Comparison of ENCODE assay signal across 18 cellular contexts in the genomic region with DNA sequence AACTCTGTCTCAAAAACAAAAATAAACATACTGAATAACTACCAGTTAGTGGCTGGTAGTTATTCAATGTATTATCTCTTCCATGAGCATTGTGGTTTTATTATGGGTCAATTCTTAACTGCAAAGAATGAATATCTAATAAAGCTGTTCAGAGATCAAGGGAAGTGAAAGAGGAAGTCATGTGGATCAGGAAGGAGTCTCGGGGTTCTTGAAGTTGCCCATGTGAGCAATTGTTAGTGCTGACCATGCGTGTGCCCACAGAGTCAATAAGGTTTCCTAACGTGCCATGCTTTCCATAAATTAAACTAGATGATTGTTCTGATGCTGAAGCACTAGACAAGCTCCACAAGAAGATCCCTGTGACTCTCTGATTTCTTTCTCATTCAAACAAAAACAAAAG.
DNase-seq lines count a peak whose midpoint lies in the region; ATAC-seq and TF ChIP-seq lines count a peak whose summit lies in the region.
"Had no signal": no experiment of that assay in that cellular context is flagged by ENCODE, and none has a peak within 500 bp of the region (broad histone marks: within the 10 kb centered on the region; RNA-seq: fewer than 3 reads in every experiment).

No MANE protein-coding gene starts in this region.

- H3K27ac ChIP-seq in right atrium auricular region, result no peak overlapping the region
- H3K27ac ChIP-seq in Panc1 (ENCODE audit: low read length), result peak overlapping the region; percentile 15; the same call in 1 of the 2 replicates
- H3K27ac ChIP-seq: psoas muscle, stomach, uterus had no signal

- DNase-seq in Right ventricle myocardium inferior (ENCODE audit: missing footprints), result no peak
- DNase-seq in right atrium auricular region (ENCODE audit: low spot score), result no peak
- no peak for DNase-seq in Panc1 (ENCODE audit: low read depth, low spot score)
- DNase-seq in kidney glomerular epithelial cell (lab: John Stamatoyannopoulos, UW), result peak; percentile 72
- DNase-seq in stimulated activated naive B cell treated with anti-CD40 and anti-IgM and Interleukin-4, amounts not matched to agents 10 μg/mL and 1 μg/mL and 100 μg/mL, for 72 hours, result peak; percentile 2
- DNase-seq in NCI-H128 (lab: John Stamatoyannopoulos, UW; ENCODE audit: unreplicated experiment), result no peak
- no peak for DNase-seq in inferior parietal cortex (ENCODE audit: extremely low spot score)
- no peak for DNase-seq in activated CD4-positive, alpha-beta T cell treated with anti-CD3 and anti-CD28 coated beads for 1 hour
- DNase-seq: activated effector memory CD4-positive, alpha-beta T cell treated with anti-CD3 and anti-CD28 coated beads, Interleukin-2, amount 50 U/mL, for 16 hours; endodermal cell; naive thymus-derived CD8-positive, alpha-beta T cell; NCI-H1436; NCI-H345; psoas muscle; stimulated activated CD4-positive, alpha-beta T cell treated with anti-CD3 and anti-CD28 coated beads, Interleukin-15, amount 100 ng/mL, for 24 hours; stomach; SW 1271; uterus had no signal

- no peaks in the 10 kb centered on the region for H3K27me3 ChIP-seq in right atrium auricular region
- H3K27me3 ChIP-seq in Panc1 (ENCODE audit: control insufficient read depth, insufficient read depth, low read length), result no peaks in the 10 kb centered on the region
- H3K27me3 ChIP-seq: stomach, uterus had no signal

- no peak for TF ChIP-seq CTCF in right atrium auricular region (IDR thresholded peaks at IDR 0.05)
- TF ChIP-seq CTCF in Panc1 (IDR thresholded peaks at IDR 0.05), result no peak

- H3K36me3 ChIP-seq in right atrium auricular region, result no peaks in the 10 kb centered on the region
- H3K36me3 ChIP-seq in Panc1 (ENCODE audit: control insufficient read depth, insufficient read depth, low read length), result no peaks in the 10 kb centered on the region
- H3K36me3 ChIP-seq: stomach, uterus had no signal

- H3K9me3 ChIP-seq in right atrium auricular region (no peaks in the 10 kb centered on the region), Panc1 (ENCODE audit: control insufficient read depth, insufficient read depth, low read depth, low read length) (no peaks in the 10 kb centered on the region)
- H3K9me3 ChIP-seq: psoas muscle, stomach, uterus had no signal

- no peak overlapping the region for H3K4me3 Mint-ChIP-seq in stimulated activated naive B cell treated with anti-CD40 and anti-IgM and Interleukin-4, amounts not matched to agents 10 μg/mL and 1 μg/mL and 100 μg/mL, for 72 hours
- H3K4me3 Mint-ChIP-seq: endodermal cell had no signal

- ATAC-seq in Right ventricle myocardium inferior (peak; percentile 50), Panc1 (no peak)
- ATAC-seq in stimulated activated naive B cell treated with anti-CD40 and anti-IgM and Interleukin-4, amounts not matched to agents 10 μg/mL and 1 μg/mL and 100 μg/mL, for 72 hours (replicated peaks), result peak; percentile 87 to 88
- ATAC-seq: naive thymus-derived CD8-positive, alpha-beta T cell; psoas muscle had no signal

- H3K9me3 Mint-ChIP-seq in stimulated activated naive B cell treated with anti-CD40 and anti-IgM and Interleukin-4, amounts not matched to agents 10 μg/mL and 1 μg/mL and 100 μg/mL, for 72 hours, result no peaks in the 10 kb centered on the region
- H3K9me3 Mint-ChIP-seq: endodermal cell; naive thymus-derived CD8-positive, alpha-beta T cell had no signal

- CTCF ChIA-PET in Panc1 (lab: Charles Lee), result no interaction called here

- BruUV-seq in Panc1 (replicated peaks; lab: Mats Ljungman, UMichigan), result no TSS peak

- POLR2A ChIA-PET in Panc1 (lab: Charles Lee), result interaction anchor here (0.7 kb wide), 1 partner anchor 66 kb away, joined by 13 read pairs; no protein-coding TSS in a partner anchor

- no peak overlapping the region for H3K4me3 ChIP-seq in right atrium auricular region
- no peak overlapping the region for H3K4me3 ChIP-seq in Panc1 (ENCODE audit: low read depth in 2 of 2, low read length in 2 of 2)
- H3K4me3 ChIP-seq: psoas muscle, stomach, uterus had no signal

- no peak overlapping the region for H3K27ac Mint-ChIP-seq in stimulated activated naive B cell treated with anti-CD40 and anti-IgM and Interleukin-4, amounts not matched to agents 10 μg/mL and 1 μg/mL and 100 μg/mL, for 72 hours
- H3K27ac Mint-ChIP-seq: endodermal cell; naive thymus-derived CD8-positive, alpha-beta T cell had no signal

- H3K4me1 ChIP-seq in right atrium auricular region, result no peaks in the 10 kb centered on the region
- H3K4me1 ChIP-seq in Panc1 (ENCODE audit: control insufficient read depth, insufficient read depth, low read length), result no peaks in the 10 kb centered on the region; the same call in none of the 2 replicates
- H3K4me1 ChIP-seq: psoas muscle, uterus had no signal

- in situ Hi-C loops in Panc1 (cut with HindIII; ENCODE audit: low pct_unique_long_range_greater_than_20kb, low sequenced_read_pairs), result no loop called here

- intact Hi-C loops in Right ventricle myocardium inferior (cut with DNase I) (no loop called here), Panc1 (cut with micrococcal nuclease; ENCODE audit: unreplicated experiment) (no loop called here)

- no peaks in the 10 kb centered on the region for H3K36me3 Mint-ChIP-seq in stimulated activated naive B cell treated with anti-CD40 and anti-IgM and Interleukin-4, amounts not matched to agents 10 μg/mL and 1 μg/mL and 100 μg/mL, for 72 hours
- H3K36me3 Mint-ChIP-seq: naive thymus-derived CD8-positive, alpha-beta T cell had no signal

- H3K27me3 Mint-ChIP-seq in stimulated activated naive B cell treated with anti-CD40 and anti-IgM and Interleukin-4, amounts not matched to agents 10 μg/mL and 1 μg/mL and 100 μg/mL, for 72 hours, result peaks cover 10 to 14% of the 10 kb centered on the region in 2 donors

- peaks cover 10 to 11% of the 10 kb centered on the region in 2 donors for H3K4me1 Mint-ChIP-seq in stimulated activated naive B cell treated with anti-CD40 and anti-IgM and Interleukin-4, amounts not matched to agents 10 μg/mL and 1 μg/mL and 100 μg/mL, for 72 hours

Comparison
In these comparisons a context has a peak if more than half of its experiments do, and no peak if none do; other contexts are left out.
1. DNase-seq: peak in kidney glomerular epithelial cell (single experiment) and stimulated activated naive B cell treated with anti-CD40 and anti-IgM and Interleukin-4, amounts not matched to agents 10 μg/mL and 1 μg/mL and 100 μg/mL, for 72 hours (single experiment); none in Right ventricle myocardium inferior (single experiment), right atrium auricular region (single experiment), Panc1 (single experiment), NCI-H128 (single experiment), inferior parietal cortex (single experiment) and activated CD4-positive, alpha-beta T cell treated with anti-CD3 and anti-CD28 coated beads for 1 hour (single experiment).